Comparison of ENCODE assay signal across 15 cellular contexts in the genomic region with DNA sequence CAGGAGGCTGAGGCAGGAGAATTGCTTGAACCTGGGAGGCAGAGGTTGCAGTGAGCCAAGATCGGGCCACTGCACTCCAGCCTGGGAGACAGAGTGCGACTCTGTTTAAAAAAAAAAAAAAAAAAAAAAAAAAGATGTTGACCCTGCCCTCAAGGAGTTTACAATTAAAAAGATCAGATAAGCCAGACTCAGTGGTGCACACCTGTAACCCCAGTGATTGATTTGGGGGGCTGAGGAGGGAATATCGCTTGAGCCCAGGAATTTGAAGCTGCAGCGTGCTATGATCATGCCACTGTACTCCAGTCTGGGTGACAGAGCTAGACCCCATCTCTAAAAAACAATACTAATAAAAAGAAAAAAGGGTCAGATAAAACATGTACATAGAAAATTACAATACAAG. TPM values are rescaled to one million over a fixed set of nuclear protein-coding genes. Genes with fewer than 3 reads are reported as not detected.
DNase-seq lines count a peak whose midpoint lies in the region; ATAC-seq and TF ChIP-seq lines count a peak whose summit lies in the region.
"Had no signal": no experiment of that assay in that cellular context is flagged by ENCODE, and none has a peak within 500 bp of the region (broad histone marks: within the 10 kb centered on the region; RNA-seq: fewer than 3 reads in every experiment).

No MANE protein-coding gene starts in this region.

- peak overlapping the region; percentile 29 for H3K27ac ChIP-seq in RWPE1
- H3K27ac ChIP-seq: BLaER1 had no signal

- ATAC-seq in activated CD4-positive, alpha-beta T cell treated with anti-CD3 and anti-CD28 coated beads for 36 hours, result no peak
- no peak for ATAC-seq in Right ventricle myocardium superior (ENCODE audit: poor library complexity)
- ATAC-seq: activated CD4-positive, CD25-positive, alpha-beta regulatory T cell treated with anti-CD3 and anti-CD28 coated beads, Interleukin-2, amount 50 U/mL, for 24 hours; heart right ventricle had no signal

- POLR2A ChIA-PET in activated CD4-positive, alpha-beta T cell treated with anti-CD3 and anti-CD28 coated beads for 36 hours (lab: Charles Lee), result interaction anchor here (0.9 to 1.6 kb wide), 4 partner anchors 9 to 253 kb away, joined by 3 to 9 read pairs (median 4); partner anchors contain the start of genes ATP5IF1 and MED18
- POLR2A ChIA-PET in RWPE1 (lab: Yijun Ruan, JAX; ENCODE audit: low non-redundant PET), result no interaction called here

- H3K9me3 Mint-ChIP-seq in activated CD4-positive, alpha-beta T cell treated with anti-CD3 and anti-CD28 coated beads for 36 hours (ENCODE audit: low read depth), result no peaks in the 10 kb centered on the region
- no peaks in the 10 kb centered on the region for H3K9me3 Mint-ChIP-seq in dendritic cell treated with granulocyte-macrophage colony-stimulating factor and Interleukin-4, amounts not matched to agents 40 ng/mL and 50 ng/mL, for 4 days
- no peaks in the 10 kb centered on the region for H3K9me3 Mint-ChIP-seq in progenitor cell of endocrine pancreas (ENCODE audit: low read depth)

- H3K27me3 Mint-ChIP-seq in activated CD4-positive, alpha-beta T cell treated with anti-CD3 and anti-CD28 coated beads for 36 hours, result no peaks in the 10 kb centered on the region
- peaks cover 3% of the 10 kb centered on the region for H3K27me3 Mint-ChIP-seq in dendritic cell treated with granulocyte-macrophage colony-stimulating factor and Interleukin-4, amounts not matched to agents 40 ng/mL and 50 ng/mL, for 4 days
- H3K27me3 Mint-ChIP-seq in progenitor cell of endocrine pancreas, result peaks cover 5% of the 10 kb centered on the region

- H3K27ac Mint-ChIP-seq in activated CD4-positive, alpha-beta T cell treated with anti-CD3 and anti-CD28 coated beads for 36 hours, result peak overlapping the region; percentile 99
- peak overlapping the region; percentile 84 for H3K27ac Mint-ChIP-seq in dendritic cell treated with granulocyte-macrophage colony-stimulating factor and Interleukin-4, amounts not matched to agents 40 ng/mL and 50 ng/mL, for 4 days
- H3K27ac Mint-ChIP-seq in progenitor cell of endocrine pancreas, result no peak overlapping the region

- intact Hi-C loops in activated CD4-positive, alpha-beta T cell treated with anti-CD3 and anti-CD28 coated beads for 36 hours (cut with DNase I, micrococcal nuclease), result loop anchor here in 1 of 2 experiments (2.0 kb wide), 1 partner anchor 71 kb away; the partner anchor contains the start of gene MED18
- intact Hi-C loops in dendritic cell treated with granulocyte-macrophage colony-stimulating factor and Interleukin-4, amounts not matched to agents 40 ng/mL and 50 ng/mL, for 4 days (cut with micrococcal nuclease), result no loop called here
- intact Hi-C loops in Right ventricle myocardium superior (cut with DNase I), result no loop called here

- H3K36me3 Mint-ChIP-seq in activated CD4-positive, alpha-beta T cell treated with anti-CD3 and anti-CD28 coated beads for 36 hours (ENCODE audit: low read depth), result peaks cover 8% of the 10 kb centered on the region
- H3K36me3 Mint-ChIP-seq in dendritic cell treated with granulocyte-macrophage colony-stimulating factor and Interleukin-4, amounts not matched to agents 40 ng/mL and 50 ng/mL, for 4 days (ENCODE audit: low read depth), result peaks cover 11% of the 10 kb centered on the region
- no peaks in the 10 kb centered on the region for H3K36me3 Mint-ChIP-seq in progenitor cell of endocrine pancreas (ENCODE audit: insufficient read depth)

- peaks cover 38% of the 10 kb centered on the region for H3K4me1 Mint-ChIP-seq in activated CD4-positive, alpha-beta T cell treated with anti-CD3 and anti-CD28 coated beads for 36 hours
- peaks cover 24% of the 10 kb centered on the region for H3K4me1 Mint-ChIP-seq in dendritic cell treated with granulocyte-macrophage colony-stimulating factor and Interleukin-4, amounts not matched to agents 40 ng/mL and 50 ng/mL, for 4 days (ENCODE audit: low read depth)
- peaks cover 13% of the 10 kb centered on the region for H3K4me1 Mint-ChIP-seq in progenitor cell of endocrine pancreas (ENCODE audit: low read depth)

- CTCF ChIA-PET in activated CD4-positive, alpha-beta T cell treated with anti-CD3 and anti-CD28 coated beads for 36 hours (lab: Charles Lee), result interaction anchor here (0.8 to 6.9 kb wide), 4 partner anchors 9 to 70 kb away, joined by 4 to 77 read pairs (median 4); no protein-coding TSS in a partner anchor
- CTCF ChIA-PET in RWPE1 (lab: Yijun Ruan, JAX), result interaction anchor here (0.6 to 1.7 kb wide), 2 partner anchors 9 to 181 kb away, joined by 3 to 8 read pairs; no protein-coding TSS in a partner anchor

- no peak overlapping the region for H3K4me3 Mint-ChIP-seq in activated CD4-positive, alpha-beta T cell treated with anti-CD3 and anti-CD28 coated beads for 36 hours
- H3K4me3 Mint-ChIP-seq in dendritic cell treated with granulocyte-macrophage colony-stimulating factor and Interleukin-4, amounts not matched to agents 40 ng/mL and 50 ng/mL, for 4 days, result no peak overlapping the region
- H3K4me3 Mint-ChIP-seq in progenitor cell of endocrine pancreas (ENCODE audit: low read depth), result peak overlapping the region; percentile 63

- no peak for TF ChIP-seq CTCF in RWPE1 (conservative IDR thresholded peaks at IDR 0.05; ENCODE audit: low read depth)
- no peak for TF ChIP-seq CTCF in progenitor cell of endocrine pancreas (IDR thresholded peaks at IDR 0.05; ENCODE audit: unreplicated experiment)

- DNase-seq in activated CD4-positive, alpha-beta T cell treated with anti-CD3 and anti-CD28 coated beads for 36 hours, result no peak
- DNase-seq in activated CD4-positive, alpha-beta T cell treated with anti-CD3 and anti-CD28 coated beads, Interleukin-2, amount 50 U/mL, for 4 hours, result no peak
- no peak for DNase-seq in RWPE1 (ENCODE audit: low spot score)
- DNase-seq in progenitor cell of endocrine pancreas (ENCODE audit: low spot score, unreplicated experiment), result no peak
- DNase-seq in AG08396 (ENCODE audit: low spot score), result no peak
- DNase-seq in Right ventricle myocardium superior, result no peak
- no peak for DNase-seq in NCI-H526 treated with DMSO at 0.1 percent for 48 hours (lab: John Stamatoyannopoulos, UW)
- DNase-seq: DMS53, heart right ventricle, NCI-H1105, NCI-H2107, T-helper 9 cell had no signal

RNA-seq across cellular contexts. Expression of gene SESN2, which starts 1.6 kb away (rescaled TPM):
- 10 to 100 TPM; 32.9 to 33.3 TPM for total RNA-seq in activated CD4-positive, alpha-beta T cell treated with anti-CD3 and anti-CD28 coated beads for 36 hours
- total RNA-seq in progenitor cell of endocrine pancreas, result 22.2 and 25.8 TPM in 2 replicates
- total RNA-seq in Right ventricle myocardium superior, result 2.6 TPM

RNA-seq across cellular contexts. Expression of gene ATP5IF1, which starts 21.8 kb away (rescaled TPM):
- 100 to 1,000 TPM; 192 to 195 TPM for total RNA-seq in activated CD4-positive, alpha-beta T cell treated with anti-CD3 and anti-CD28 coated beads for 36 hours
- 130 and 152 TPM in 2 replicates for total RNA-seq in progenitor cell of endocrine pancreas
- 358 TPM for total RNA-seq in Right ventricle myocardium superior

RNA-seq across cellular contexts. Expression of gene DNAJC8, which starts 24.9 kb away (rescaled TPM):
- total RNA-seq in activated CD4-positive, alpha-beta T cell treated with anti-CD3 and anti-CD28 coated beads for 36 hours, result 100 to 1,000 TPM; 107 to 135 TPM
- total RNA-seq in progenitor cell of endocrine pancreas (87.1 and 90.3 TPM in 2 replicates), Right ventricle myocardium superior (54.9 TPM)
